Comparison of ENCODE assay signal across 1 cellular context in the genomic region with DNA sequence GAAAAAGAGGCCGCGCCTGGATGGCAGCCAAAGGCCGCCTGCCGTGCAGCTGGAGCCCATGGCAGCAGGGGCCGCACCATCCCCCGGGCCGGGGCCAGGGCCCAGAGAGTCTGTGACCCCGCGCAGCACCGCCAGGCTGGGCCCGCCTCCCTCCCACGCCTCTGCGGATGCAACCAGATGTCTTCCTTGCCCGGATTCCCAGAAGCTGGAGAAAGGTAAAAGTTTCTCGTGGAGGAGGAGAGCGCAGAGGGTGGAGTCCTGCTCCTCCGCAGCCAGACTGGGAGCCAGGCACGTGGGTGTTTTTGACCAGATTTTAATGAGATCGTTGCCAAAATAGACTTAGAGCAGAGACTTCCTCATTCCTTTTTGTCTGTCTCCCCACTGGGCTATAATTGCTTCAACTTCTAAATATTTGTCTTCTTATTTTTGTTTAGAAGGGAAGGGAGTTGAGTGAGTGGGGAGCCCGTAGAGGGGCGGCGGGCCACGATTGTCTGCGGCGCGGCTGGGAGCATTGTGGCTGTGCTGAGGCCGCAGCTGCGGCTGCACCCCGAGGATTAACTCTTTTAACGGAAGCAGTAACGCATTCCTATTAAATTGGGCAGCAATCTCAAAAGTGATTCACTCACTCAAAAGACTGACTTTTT.
TF ChIP-seq lines count a peak whose summit lies in the region.

No MANE protein-coding gene starts in this region.

TF ChIP-seq in SK-N-SH, 30 proteins besides CTCF, POLR2A, EP300 and RAD21 (continued from another document):
- TF ChIP-seq, protein P1, sequence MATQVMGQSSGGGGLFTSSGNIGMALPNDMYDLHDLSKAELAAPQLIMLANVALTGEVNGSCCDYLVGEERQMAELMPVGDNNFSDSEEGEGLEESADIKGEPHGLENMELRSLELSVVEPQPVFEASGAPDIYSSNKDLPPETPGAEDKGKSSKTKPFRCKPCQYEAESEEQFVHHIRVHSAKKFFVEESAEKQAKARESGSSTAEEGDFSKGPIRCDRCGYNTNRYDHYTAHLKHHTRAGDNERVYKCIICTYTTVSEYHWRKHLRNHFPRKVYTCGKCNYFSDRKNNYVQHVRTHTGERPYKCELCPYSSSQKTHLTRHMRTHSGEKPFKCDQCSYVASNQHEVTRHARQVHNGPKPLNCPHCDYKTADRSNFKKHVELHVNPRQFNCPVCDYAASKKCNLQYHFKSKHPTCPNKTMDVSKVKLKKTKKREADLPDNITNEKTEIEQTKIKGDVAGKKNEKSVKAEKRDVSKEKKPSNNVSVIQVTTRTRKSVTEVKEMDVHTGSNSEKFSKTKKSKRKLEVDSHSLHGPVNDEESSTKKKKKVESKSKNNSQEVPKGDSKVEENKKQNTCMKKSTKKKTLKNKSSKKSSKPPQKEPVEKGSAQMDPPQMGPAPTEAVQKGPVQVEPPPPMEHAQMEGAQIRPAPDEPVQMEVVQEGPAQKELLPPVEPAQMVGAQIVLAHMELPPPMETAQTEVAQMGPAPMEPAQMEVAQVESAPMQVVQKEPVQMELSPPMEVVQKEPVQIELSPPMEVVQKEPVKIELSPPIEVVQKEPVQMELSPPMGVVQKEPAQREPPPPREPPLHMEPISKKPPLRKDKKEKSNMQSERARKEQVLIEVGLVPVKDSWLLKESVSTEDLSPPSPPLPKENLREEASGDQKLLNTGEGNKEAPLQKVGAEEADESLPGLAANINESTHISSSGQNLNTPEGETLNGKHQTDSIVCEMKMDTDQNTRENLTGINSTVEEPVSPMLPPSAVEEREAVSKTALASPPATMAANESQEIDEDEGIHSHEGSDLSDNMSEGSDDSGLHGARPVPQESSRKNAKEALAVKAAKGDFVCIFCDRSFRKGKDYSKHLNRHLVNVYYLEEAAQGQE (IDR thresholded peaks at IDR 0.05; ENCODE audit: low read depth, low read length) = 0 out of 2 replicates have a peak, but pooled peaks have one; percentile 6
- TF ChIP-seq JUND (IDR thresholded peaks at IDR 0.05) (no peak), RCOR1 (IDR thresholded peaks at IDR 0.05; ENCODE audit: low read length) (peak; percentile 57; the same call in 1 of the 2 replicates), GATA2 (CRISPR knock-in tag; IDR thresholded peaks at IDR 0.05) (no peak), POLR2AphosphoS5 (IDR thresholded peaks at IDR 0.05; ENCODE audit: low read depth, low read length) (no peak), SIN3A (IDR thresholded peaks at IDR 0.05; ENCODE audit: borderline replicate concordance, low read depth, low read length) (peak; percentile 49; the same call in 1 of the 2 replicates), RXRA (IDR thresholded peaks at IDR 0.05; ENCODE audit: borderline replicate concordance, low read depth) (no peak), TAF1 (IDR thresholded peaks at IDR 0.05; ENCODE audit: borderline replicate concordance, low read depth, low read length) (no peak), SMC3 (IDR thresholded peaks at IDR 0.05; ENCODE audit: low read depth, low read length) (no peak), RFX5 (IDR thresholded peaks at IDR 0.05; ENCODE audit: low read length) (no peak), ELF1 (IDR thresholded peaks at IDR 0.05) (peak; percentile 57; the same call in 1 of the 2 replicates), MEF2A (IDR thresholded peaks at IDR 0.05; ENCODE audit: borderline replicate concordance, low read depth) (no peak), FOSL2 (IDR thresholded peaks at IDR 0.05; ENCODE audit: borderline replicate concordance, low read depth) (no peak), CHD2 (IDR thresholded peaks at IDR 0.05; ENCODE audit: low read length, partially characterized antibody) (peak; percentile 35), EZH2phosphoT487 (IDR thresholded peaks at IDR 0.05; ENCODE audit: borderline replicate concordance, low read depth) (no peak), YY1 (IDR thresholded peaks at IDR 0.05; ENCODE audit: low read depth) (no peak), GABPA (IDR thresholded peaks at IDR 0.05; ENCODE audit: low read depth) (no peak)
- TF ChIP-seq, protein P2, sequence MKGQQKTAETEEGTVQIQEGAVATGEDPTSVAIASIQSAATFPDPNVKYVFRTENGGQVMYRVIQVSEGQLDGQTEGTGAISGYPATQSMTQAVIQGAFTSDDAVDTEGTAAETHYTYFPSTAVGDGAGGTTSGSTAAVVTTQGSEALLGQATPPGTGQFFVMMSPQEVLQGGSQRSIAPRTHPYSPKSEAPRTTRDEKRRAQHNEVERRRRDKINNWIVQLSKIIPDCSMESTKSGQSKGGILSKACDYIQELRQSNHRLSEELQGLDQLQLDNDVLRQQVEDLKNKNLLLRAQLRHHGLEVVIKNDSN (IDR thresholded peaks at IDR 0.05; ENCODE audit: borderline replicate concordance, low read depth) = no peak
- TF ChIP-seq, protein P3, sequence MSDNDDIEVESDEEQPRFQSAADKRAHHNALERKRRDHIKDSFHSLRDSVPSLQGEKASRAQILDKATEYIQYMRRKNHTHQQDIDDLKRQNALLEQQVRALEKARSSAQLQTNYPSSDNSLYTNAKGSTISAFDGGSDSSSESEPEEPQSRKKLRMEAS (IDR thresholded peaks at IDR 0.05; ENCODE audit: low read depth) = peak; percentile 75
- TF ChIP-seq, protein P4, sequence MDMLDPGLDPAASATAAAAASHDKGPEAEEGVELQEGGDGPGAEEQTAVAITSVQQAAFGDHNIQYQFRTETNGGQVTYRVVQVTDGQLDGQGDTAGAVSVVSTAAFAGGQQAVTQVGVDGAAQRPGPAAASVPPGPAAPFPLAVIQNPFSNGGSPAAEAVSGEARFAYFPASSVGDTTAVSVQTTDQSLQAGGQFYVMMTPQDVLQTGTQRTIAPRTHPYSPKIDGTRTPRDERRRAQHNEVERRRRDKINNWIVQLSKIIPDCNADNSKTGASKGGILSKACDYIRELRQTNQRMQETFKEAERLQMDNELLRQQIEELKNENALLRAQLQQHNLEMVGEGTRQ (IDR thresholded peaks at IDR 0.05; ENCODE audit: borderline replicate concordance, low read depth, low read length) = no peak
- TF ChIP-seq, protein P5, sequence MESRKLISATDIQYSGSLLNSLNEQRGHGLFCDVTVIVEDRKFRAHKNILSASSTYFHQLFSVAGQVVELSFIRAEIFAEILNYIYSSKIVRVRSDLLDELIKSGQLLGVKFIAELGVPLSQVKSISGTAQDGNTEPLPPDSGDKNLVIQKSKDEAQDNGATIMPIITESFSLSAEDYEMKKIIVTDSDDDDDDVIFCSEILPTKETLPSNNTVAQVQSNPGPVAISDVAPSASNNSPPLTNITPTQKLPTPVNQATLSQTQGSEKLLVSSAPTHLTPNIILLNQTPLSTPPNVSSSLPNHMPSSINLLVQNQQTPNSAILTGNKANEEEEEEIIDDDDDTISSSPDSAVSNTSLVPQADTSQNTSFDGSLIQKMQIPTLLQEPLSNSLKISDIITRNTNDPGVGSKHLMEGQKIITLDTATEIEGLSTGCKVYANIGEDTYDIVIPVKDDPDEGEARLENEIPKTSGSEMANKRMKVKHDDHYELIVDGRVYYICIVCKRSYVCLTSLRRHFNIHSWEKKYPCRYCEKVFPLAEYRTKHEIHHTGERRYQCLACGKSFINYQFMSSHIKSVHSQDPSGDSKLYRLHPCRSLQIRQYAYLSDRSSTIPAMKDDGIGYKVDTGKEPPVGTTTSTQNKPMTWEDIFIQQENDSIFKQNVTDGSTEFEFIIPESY (IDR thresholded peaks at IDR 0.05; ENCODE audit: borderline replicate concordance, low read depth) = no peak
